In genomic region chr14:100069161-100069800, GRCh38 we compare ENCODE assay signal across 1 cellular context.
A peak's percentile ranks its signal among the peaks of the same experiment; 100 is the strongest.
TF ChIP-seq lines count a peak whose summit lies in the region.

No MANE protein-coding gene starts in this region.

TF ChIP-seq in GM12878, 131 proteins besides CTCF, POLR2A, EP300 and RAD21 (continued from another document):
- peak; percentile 13 for TF ChIP-seq MLLT1 (IDR thresholded peaks at IDR 0.05)
- TF ChIP-seq MAX (IDR thresholded peaks at IDR 0.05; ENCODE audit: low read depth, low read length): 0 out of 2 replicates have a peak, but pooled peaks have one; percentile 36
- TF ChIP-seq WRNIP1 (IDR thresholded peaks at IDR 0.05; ENCODE audit: borderline replicate concordance, low read depth, low read length): no peak
- no peak for TF ChIP-seq HDAC2 (IDR thresholded peaks at IDR 0.05)
- TF ChIP-seq CHD4 (IDR thresholded peaks at IDR 0.05): no peak
- TF ChIP-seq ZBTB33 (IDR thresholded peaks at IDR 0.05): no peak
- TF ChIP-seq GATAD2B (conservative IDR thresholded peaks at IDR 0.05; ENCODE audit: low read depth): peak; percentile 99
- no peak for TF ChIP-seq CEBPZ (IDR thresholded peaks at IDR 0.05; ENCODE audit: low read depth, low read length)
- TF ChIP-seq ZNF274 (IDR thresholded peaks at IDR 0.05; ENCODE audit: insufficient read depth, insufficient read length): no peak
- no peak for TF ChIP-seq SUPT20H (IDR thresholded peaks at IDR 0.05; ENCODE audit: borderline replicate concordance, control insufficient read depth, low read depth, low read length)
- TF ChIP-seq ETV6 (conservative IDR thresholded peaks at IDR 0.05 in 1 of 2, IDR thresholded peaks at IDR 0.05 in 1 of 2; ENCODE audit: borderline replicate concordance in 1 of 2, low read depth in 1 of 2): no peak
- TF ChIP-seq HDGF (IDR thresholded peaks at IDR 0.05): no peak
- peak; percentile 81; the same call in 1 of the 2 replicates for TF ChIP-seq RB1 (IDR thresholded peaks at IDR 0.05; ENCODE audit: borderline replicate concordance)
- no peak for TF ChIP-seq DPF2 (IDR thresholded peaks at IDR 0.05)
- TF ChIP-seq PBX3 (IDR thresholded peaks at IDR 0.05; ENCODE audit: insufficient replicate concordance, low read depth, low read length): no peak
- TF ChIP-seq RUNX3 (IDR thresholded peaks at IDR 0.05; ENCODE audit: low read length): no peak
- TF ChIP-seq ATF2 (IDR thresholded peaks at IDR 0.05; ENCODE audit: low read length): peak; percentile 75
- no peak for TF ChIP-seq BCL11A (IDR thresholded peaks at IDR 0.05; ENCODE audit: low read depth, low read length)
- TF ChIP-seq MEF2B (IDR thresholded peaks at IDR 0.05; ENCODE audit: partially characterized antibody, poor library complexity, severe bottlenecking): peak; percentile 99
- no peak for TF ChIP-seq YY1 (IDR thresholded peaks at IDR 0.05; ENCODE audit: low read depth, low read length)
